Comparison of ENCODE assay signal across 8 cellular contexts in genomic region chr19:55600336-55601028, GRCh38. TPM values are rescaled to one million over a fixed set of nuclear protein-coding genes. Genes with fewer than 3 reads are reported as not detected.
DNase-seq lines count a peak whose midpoint lies in the region; ATAC-seq and TF ChIP-seq lines count a peak whose summit lies in the region.

No MANE protein-coding gene starts in this region.

- TF ChIP-seq CTCF in HEK293 (tag by site-specific recombination; IDR thresholded peaks at IDR 0.05) (no peak), fibroblast of pulmonary artery (IDR thresholded peaks at IDR 0.05; ENCODE audit: low read length, missing control alignments) (no peak), omental fat pad (IDR thresholded peaks at IDR 0.05) (no peak)

- ATAC-seq in omental fat pad (ENCODE audit: low FRiP score) = no peak

- DNase-seq in NK-92 treated with Interleukin-12 subunit alpha and Interleukin-12 subunit beta, amount 100 ng/mL, for 24 hours (lab: John Stamatoyannopoulos, UW) = peak; percentile 81
- DNase-seq in NK-92 (lab: John Stamatoyannopoulos, UW; ENCODE audit: unreplicated experiment) = no peak
- DNase-seq in NCI-H1417 (lab: John Stamatoyannopoulos, UW) = peak in 2 of 3 experiments; percentile 93 to 97
- DNase-seq in activated CD4-positive, alpha-beta T cell treated with anti-CD3 and anti-CD28 coated beads, Interleukin-2, amount 50 U/mL, for 48 hours = peak; percentile 59 to 67
- no peak for DNase-seq in fibroblast of pulmonary artery (ENCODE audit: low read depth)
- peak; percentile 29 for DNase-seq in omental fat pad (ENCODE audit: low spot score)
- DNase-seq in OCI-M1 (lab: John Stamatoyannopoulos, UW) = no peak

- H3K4me3 ChIP-seq in HEK293 (ENCODE audit: low read depth, low read length) (peak overlapping the region; percentile 97), fibroblast of pulmonary artery (replicated peaks; ENCODE audit: low read depth, low read length) (peak overlapping the region; percentile 73)

- peaks cover 3% of the 10 kb centered on the region; the same call in 1 of the 2 replicates for H3K4me1 ChIP-seq in HEK293 (ENCODE audit: control insufficient read depth, insufficient read depth, low read length)

- CTCF ChIA-PET in HEK293 (lab: Yijun Ruan, JAX) = interaction anchor here (2.9 kb wide), 1 partner anchor 133 kb away, joined by 8 read pairs; no protein-coding TSS in a partner anchor

- POLR2A ChIA-PET in HEK293 (lab: Yijun Ruan, JAX) = interaction anchor here (0.5 to 4.4 kb wide), 19 partner anchors 14 to 341 kb away, joined by 3 to 71 read pairs (median 9); partner anchors contain the start of genes CCDC106, HSPBP1, ISOC2 and KMT5C

- H3K27ac ChIP-seq in HEK293 (ENCODE audit: extremely low read depth, low read depth, low read length) = peak overlapping the region; percentile 97

- H3K36me3 ChIP-seq in HEK293 (ENCODE audit: control insufficient read depth in 2 of 2, insufficient read depth in 1 of 2, low read length in 2 of 2) = peaks cover 10 to 19% of the 10 kb centered on the region in 2 experiments; a peak in 2 of 3 replicates

- no peaks in the 10 kb centered on the region for H3K9me3 ChIP-seq in HEK293 (ENCODE audit: control insufficient read depth, insufficient read depth, low read depth, low read length)

TF ChIP-seq in HEK293, 187 proteins besides CTCF, POLR2A, EP300 and RAD21:
- TF ChIP-seq ZSCAN16 (tag by site-specific recombination; IDR thresholded peaks at IDR 0.05) (no peak), HOXC10 (CRISPR knock-in tag; IDR thresholded peaks at IDR 0.05) (no peak), ZNF560 (tag by site-specific recombination; IDR thresholded peaks at IDR 0.05; ENCODE audit: borderline replicate concordance) (no peak), ZNF555 (tag by site-specific recombination; conservative IDR thresholded peaks at IDR 0.05) (no peak), ZNF335 (tag by site-specific recombination; conservative IDR thresholded peaks at IDR 0.05) (peak; percentile 10; the same call in 1 of the 2 replicates), SP2 (tag by site-specific recombination; IDR thresholded peaks at IDR 0.05) (0 out of 2 replicates have a peak, but pooled peaks have one; percentile 5), ZBTB26 (tag by site-specific recombination; optimal IDR thresholded peaks at IDR 0.05) (peak; percentile 43), ZNF521 (tag by site-specific recombination; IDR thresholded peaks at IDR 0.05) (no peak), ZBTB1 (tag by site-specific recombination; IDR thresholded peaks at IDR 0.05) (no peak), ZNF768 (tag by site-specific recombination; IDR thresholded peaks at IDR 0.05) (no peak), ZNF202 (tag by site-specific recombination; IDR thresholded peaks at IDR 0.05; ENCODE audit: borderline replicate concordance) (no peak), ZNF558 (tag by site-specific recombination; IDR thresholded peaks at IDR 0.05) (no peak), ZNF184 (tag by site-specific recombination; IDR thresholded peaks at IDR 0.05) (no peak), ZNF121 (tag by site-specific recombination; IDR thresholded peaks at IDR 0.05) (no peak)
- TF ChIP-seq, protein P1, sequence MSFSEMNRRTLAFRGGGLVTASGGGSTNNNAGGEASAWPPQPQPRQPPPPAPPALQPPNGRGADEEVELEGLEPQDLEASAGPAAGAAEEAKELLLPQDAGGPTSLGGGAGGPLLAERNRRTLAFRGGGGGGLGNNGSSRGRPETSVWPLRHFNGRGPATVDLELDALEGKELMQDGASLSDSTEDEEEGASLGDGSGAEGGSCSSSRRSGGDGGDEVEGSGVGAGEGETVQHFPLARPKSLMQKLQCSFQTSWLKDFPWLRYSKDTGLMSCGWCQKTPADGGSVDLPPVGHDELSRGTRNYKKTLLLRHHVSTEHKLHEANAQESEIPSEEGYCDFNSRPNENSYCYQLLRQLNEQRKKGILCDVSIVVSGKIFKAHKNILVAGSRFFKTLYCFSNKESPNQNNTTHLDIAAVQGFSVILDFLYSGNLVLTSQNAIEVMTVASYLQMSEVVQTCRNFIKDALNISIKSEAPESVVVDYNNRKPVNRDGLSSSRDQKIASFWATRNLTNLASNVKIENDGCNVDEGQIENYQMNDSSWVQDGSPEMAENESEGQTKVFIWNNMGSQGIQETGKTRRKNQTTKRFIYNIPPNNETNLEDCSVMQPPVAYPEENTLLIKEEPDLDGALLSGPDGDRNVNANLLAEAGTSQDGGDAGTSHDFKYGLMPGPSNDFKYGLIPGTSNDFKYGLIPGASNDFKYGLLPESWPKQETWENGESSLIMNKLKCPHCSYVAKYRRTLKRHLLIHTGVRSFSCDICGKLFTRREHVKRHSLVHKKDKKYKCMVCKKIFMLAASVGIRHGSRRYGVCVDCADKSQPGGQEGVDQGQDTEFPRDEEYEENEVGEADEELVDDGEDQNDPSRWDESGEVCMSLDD (tag by site-specific recombination; IDR thresholded peaks at IDR 0.05) = peak; percentile 76
- TF ChIP-seq, protein P2, sequence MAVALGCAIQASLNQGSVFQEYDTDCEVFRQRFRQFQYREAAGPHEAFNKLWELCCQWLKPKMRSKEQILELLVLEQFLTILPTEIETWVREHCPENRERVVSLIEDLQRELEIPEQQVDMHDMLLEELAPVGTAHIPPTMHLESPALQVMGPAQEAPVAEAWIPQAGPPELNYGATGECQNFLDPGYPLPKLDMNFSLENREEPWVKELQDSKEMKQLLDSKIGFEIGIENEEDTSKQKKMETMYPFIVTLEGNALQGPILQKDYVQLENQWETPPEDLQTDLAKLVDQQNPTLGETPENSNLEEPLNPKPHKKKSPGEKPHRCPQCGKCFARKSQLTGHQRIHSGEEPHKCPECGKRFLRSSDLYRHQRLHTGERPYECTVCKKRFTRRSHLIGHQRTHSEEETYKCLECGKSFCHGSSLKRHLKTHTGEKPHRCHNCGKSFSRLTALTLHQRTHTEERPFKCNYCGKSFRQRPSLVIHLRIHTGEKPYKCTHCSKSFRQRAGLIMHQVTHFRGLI (tag by site-specific recombination; IDR thresholded peaks at IDR 0.05) = peak; percentile 38; the same call in 1 of the 2 replicates
- TF ChIP-seq, protein P3, sequence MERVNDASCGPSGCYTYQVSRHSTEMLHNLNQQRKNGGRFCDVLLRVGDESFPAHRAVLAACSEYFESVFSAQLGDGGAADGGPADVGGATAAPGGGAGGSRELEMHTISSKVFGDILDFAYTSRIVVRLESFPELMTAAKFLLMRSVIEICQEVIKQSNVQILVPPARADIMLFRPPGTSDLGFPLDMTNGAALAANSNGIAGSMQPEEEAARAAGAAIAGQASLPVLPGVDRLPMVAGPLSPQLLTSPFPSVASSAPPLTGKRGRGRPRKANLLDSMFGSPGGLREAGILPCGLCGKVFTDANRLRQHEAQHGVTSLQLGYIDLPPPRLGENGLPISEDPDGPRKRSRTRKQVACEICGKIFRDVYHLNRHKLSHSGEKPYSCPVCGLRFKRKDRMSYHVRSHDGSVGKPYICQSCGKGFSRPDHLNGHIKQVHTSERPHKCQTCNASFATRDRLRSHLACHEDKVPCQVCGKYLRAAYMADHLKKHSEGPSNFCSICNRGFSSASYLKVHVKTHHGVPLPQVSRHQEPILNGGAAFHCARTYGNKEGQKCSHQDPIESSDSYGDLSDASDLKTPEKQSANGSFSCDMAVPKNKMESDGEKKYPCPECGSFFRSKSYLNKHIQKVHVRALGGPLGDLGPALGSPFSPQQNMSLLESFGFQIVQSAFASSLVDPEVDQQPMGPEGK (tag by site-specific recombination; IDR thresholded peaks at IDR 0.05) = peak; percentile 58
- TF ChIP-seq, protein P4, sequence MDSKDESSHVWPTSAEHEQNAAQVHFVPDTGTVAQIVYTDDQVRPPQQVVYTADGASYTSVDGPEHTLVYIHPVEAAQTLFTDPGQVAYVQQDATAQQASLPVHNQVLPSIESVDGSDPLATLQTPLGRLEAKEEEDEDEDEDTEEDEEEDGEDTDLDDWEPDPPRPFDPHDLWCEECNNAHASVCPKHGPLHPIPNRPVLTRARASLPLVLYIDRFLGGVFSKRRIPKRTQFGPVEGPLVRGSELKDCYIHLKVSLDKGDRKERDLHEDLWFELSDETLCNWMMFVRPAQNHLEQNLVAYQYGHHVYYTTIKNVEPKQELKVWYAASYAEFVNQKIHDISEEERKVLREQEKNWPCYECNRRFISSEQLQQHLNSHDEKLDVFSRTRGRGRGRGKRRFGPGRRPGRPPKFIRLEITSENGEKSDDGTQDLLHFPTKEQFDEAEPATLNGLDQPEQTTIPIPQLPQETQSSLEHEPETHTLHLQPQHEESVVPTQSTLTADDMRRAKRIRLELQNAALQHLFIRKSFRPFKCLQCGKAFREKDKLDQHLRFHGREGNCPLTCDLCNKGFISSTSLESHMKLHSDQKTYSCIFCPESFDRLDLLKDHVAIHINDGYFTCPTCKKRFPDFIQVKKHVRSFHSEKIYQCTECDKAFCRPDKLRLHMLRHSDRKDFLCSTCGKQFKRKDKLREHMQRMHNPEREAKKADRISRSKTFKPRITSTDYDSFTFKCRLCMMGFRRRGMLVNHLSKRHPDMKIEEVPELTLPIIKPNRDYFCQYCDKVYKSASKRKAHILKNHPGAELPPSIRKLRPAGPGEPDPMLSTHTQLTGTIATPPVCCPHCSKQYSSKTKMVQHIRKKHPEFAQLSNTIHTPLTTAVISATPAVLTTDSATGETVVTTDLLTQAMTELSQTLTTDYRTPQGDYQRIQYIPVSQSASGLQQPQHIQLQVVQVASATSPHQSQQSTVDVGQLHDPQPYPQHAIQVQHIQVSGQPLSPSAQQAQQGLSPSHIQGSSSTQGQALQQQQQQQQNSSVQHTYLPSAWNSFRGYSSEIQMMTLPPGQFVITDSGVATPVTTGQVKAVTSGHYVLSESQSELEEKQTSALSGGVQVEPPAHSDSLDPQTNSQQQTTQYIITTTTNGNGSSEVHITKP (tag by site-specific recombination; IDR thresholded peaks at IDR 0.05) = peak; percentile 21; the same call in 1 of the 2 replicates

RNA-seq across cellular contexts. Expression of gene ZNF524, which starts 0.4 kb away (rescaled TPM):
- total RNA-seq in omental fat pad = 10 to 100 TPM; 15.6 to 27.5 (median 17.4) TPM

RNA-seq across cellular contexts. Expression of gene FIZ1, which starts 1.2 kb away (rescaled TPM):
- total RNA-seq in omental fat pad = 1 to 10 TPM; 4.2 to 7.1 (median 5.0) TPM

RNA-seq across cellular contexts. Expression of gene ZNF865, which starts 5.0 kb away (rescaled TPM):
- total RNA-seq in omental fat pad = 1 to 10 TPM; 2.2 to 6.3 (median 3.8) TPM

RNA-seq across cellular contexts. Expression of gene ZNF579, which starts 19.8 kb away (rescaled TPM):
- total RNA-seq in omental fat pad = 1 to 10 TPM; 1.3 to 4.0 (median 2.3) TPM

RNA-seq across cellular contexts. Expression of gene ZNF784, which starts 23.9 kb away (rescaled TPM):
- 1 to 10 TPM; 2.5 to 3.8 (median 3.2) TPM for total RNA-seq in omental fat pad

Comparison
In these comparisons a context has a peak if more than half of its experiments do, and no peak if none do; other contexts are left out.
1. DNase-seq: peak in NK-92 treated with Interleukin-12 subunit alpha and Interleukin-12 subunit beta, amount 100 ng/mL, for 24 hours (single experiment), NCI-H1417 (2 of 3), activated CD4-positive, alpha-beta T cell treated with anti-CD3 and anti-CD28 coated beads, Interleukin-2, amount 50 U/mL, for 48 hours (2 of 2) and omental fat pad (single experiment); none in NK-92 (single experiment), fibroblast of pulmonary artery (single experiment) and OCI-M1 (single experiment).